8 cellular contexts compared by ENCODE assay signal in genomic region chr7:29955799-29956476, GRCh38. TPM values are rescaled to one million over a fixed set of nuclear protein-coding genes. Genes with fewer than 3 reads are reported as not detected.
A peak's percentile ranks its signal among the peaks of the same experiment; 100 is the strongest.
DNase-seq lines count a peak whose midpoint lies in the region; ATAC-seq lines count a peak whose summit lies in the region.

No MANE protein-coding gene starts in this region.

- peak; percentile 78 for DNase-seq in GF-D8 (lab: John Stamatoyannopoulos, UW)
- peak; percentile 15 for DNase-seq in dermis blood vessel endothelial cell
- no peak for DNase-seq in AG20443 (ENCODE audit: low spot score)
- DNase-seq in NCI-H2081 treated with DMSO at 0.1 percent for 48 hours (lab: John Stamatoyannopoulos, UW): no peak
- no peak for DNase-seq in mesenteric fat pad (ENCODE audit: low spot score)
- DNase-seq in HK-2 (ENCODE audit: unreplicated experiment): no peak

- ATAC-seq in GM19467 (IDR thresholded peaks at IDR 0.05; ENCODE audit: unreplicated experiment): peak; percentile 77

- peak overlapping the region in 2 of 3 donors; percentile 8 to 85 for H3K27ac Mint-ChIP-seq in IgD-negative memory B cell

- H3K36me3 Mint-ChIP-seq in IgD-negative memory B cell: peaks cover 12% of the 10 kb centered on the region

- no peaks in the 10 kb centered on the region for H3K27me3 Mint-ChIP-seq in IgD-negative memory B cell

- peaks cover 26 to 35% (median 29%) of the 10 kb centered on the region in 3 donors for H3K4me1 Mint-ChIP-seq in IgD-negative memory B cell

- H3K4me3 Mint-ChIP-seq in IgD-negative memory B cell: peak overlapping the region in 3 of 4 donors; percentile 3 to 84 (median 34)

- no peaks in the 10 kb centered on the region for H3K9me3 Mint-ChIP-seq in IgD-negative memory B cell

RNA-seq across cellular contexts. Expression of gene SCRN1, which starts 33.7 kb away (rescaled TPM):
- polyA plus RNA-seq in IgD-negative memory B cell: 55.5 TPM
- total RNA-seq in dermis blood vessel endothelial cell (94.6 and 95.5 TPM in 2 replicates), mesenteric fat pad (36.9 TPM)

Comparison
In these comparisons a context has a peak if more than half of its experiments do, and no peak if none do; other contexts are left out.
1. DNase-seq: peak in GF-D8 (single experiment) and dermis blood vessel endothelial cell (single experiment); none in AG20443 (single experiment), NCI-H2081 treated with DMSO at 0.1 percent for 48 hours (single experiment), mesenteric fat pad (single experiment) and HK-2 (single experiment).